In the genomic region with DNA sequence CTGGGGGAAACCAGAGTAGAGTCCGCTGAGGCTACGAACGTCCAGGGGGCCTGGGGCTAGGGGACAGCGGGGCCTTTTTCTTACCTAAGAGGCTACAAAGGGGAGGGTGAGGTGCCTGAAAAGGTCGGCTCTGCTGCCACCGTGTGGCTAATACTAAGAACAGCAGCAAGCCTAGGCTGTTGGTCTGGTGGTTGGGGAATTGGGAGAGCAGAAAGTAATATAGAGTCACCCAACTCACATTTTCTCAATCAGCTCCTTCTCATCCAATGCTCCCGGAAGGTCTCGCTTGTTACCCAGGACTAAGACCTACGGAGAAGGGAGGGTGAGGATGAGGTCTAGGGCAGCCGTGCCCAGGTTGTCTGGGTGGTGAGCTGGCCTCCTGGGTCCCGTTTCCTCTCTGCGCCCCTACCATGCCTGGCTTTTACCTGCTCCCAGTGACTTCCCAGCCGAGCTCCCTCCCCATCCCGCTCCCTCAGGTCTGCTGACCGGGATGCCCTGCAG, we compare ENCODE assay signal across 1 cellular context.
TF ChIP-seq lines count a peak whose summit lies in the region.

No MANE protein-coding gene starts in this region.

TF ChIP-seq in GM12878, 131 proteins besides CTCF, POLR2A, EP300 and RAD21:
- TF ChIP-seq, protein P1, sequence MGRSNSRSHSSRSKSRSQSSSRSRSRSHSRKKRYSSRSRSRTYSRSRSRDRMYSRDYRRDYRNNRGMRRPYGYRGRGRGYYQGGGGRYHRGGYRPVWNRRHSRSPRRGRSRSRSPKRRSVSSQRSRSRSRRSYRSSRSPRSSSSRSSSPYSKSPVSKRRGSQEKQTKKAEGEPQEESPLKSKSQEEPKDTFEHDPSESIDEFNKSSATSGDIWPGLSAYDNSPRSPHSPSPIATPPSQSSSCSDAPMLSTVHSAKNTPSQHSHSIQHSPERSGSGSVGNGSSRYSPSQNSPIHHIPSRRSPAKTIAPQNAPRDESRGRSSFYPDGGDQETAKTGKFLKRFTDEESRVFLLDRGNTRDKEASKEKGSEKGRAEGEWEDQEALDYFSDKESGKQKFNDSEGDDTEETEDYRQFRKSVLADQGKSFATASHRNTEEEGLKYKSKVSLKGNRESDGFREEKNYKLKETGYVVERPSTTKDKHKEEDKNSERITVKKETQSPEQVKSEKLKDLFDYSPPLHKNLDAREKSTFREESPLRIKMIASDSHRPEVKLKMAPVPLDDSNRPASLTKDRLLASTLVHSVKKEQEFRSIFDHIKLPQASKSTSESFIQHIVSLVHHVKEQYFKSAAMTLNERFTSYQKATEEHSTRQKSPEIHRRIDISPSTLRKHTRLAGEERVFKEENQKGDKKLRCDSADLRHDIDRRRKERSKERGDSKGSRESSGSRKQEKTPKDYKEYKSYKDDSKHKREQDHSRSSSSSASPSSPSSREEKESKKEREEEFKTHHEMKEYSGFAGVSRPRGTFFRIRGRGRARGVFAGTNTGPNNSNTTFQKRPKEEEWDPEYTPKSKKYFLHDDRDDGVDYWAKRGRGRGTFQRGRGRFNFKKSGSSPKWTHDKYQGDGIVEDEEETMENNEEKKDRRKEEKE (IDR thresholded peaks at IDR 0.05): no peak
- TF ChIP-seq CBFB (IDR thresholded peaks at IDR 0.05; ENCODE audit: low read depth) (no peak), HDAC2 (IDR thresholded peaks at IDR 0.05) (no peak), ASH2L (IDR thresholded peaks at IDR 0.05; ENCODE audit: borderline replicate concordance, low read depth) (no peak), SMARCA5 (IDR thresholded peaks at IDR 0.05) (no peak), SMC3 (IDR thresholded peaks at IDR 0.05; ENCODE audit: borderline replicate concordance, low read length) (peak; percentile 58), SPI1 (IDR thresholded peaks at IDR 0.05; ENCODE audit: borderline replicate concordance, insufficient read depth, low read depth, low read length) (no peak), BHLHE40 (IDR thresholded peaks at IDR 0.05; ENCODE audit: borderline replicate concordance in 1 of 2, low read depth in 2 of 2, low read length in 1 of 2) (0 out of 4 replicates have a peak, but pooled peaks of 1 of the 2 experiments have one; percentile 23)
- TF ChIP-seq, protein P2, sequence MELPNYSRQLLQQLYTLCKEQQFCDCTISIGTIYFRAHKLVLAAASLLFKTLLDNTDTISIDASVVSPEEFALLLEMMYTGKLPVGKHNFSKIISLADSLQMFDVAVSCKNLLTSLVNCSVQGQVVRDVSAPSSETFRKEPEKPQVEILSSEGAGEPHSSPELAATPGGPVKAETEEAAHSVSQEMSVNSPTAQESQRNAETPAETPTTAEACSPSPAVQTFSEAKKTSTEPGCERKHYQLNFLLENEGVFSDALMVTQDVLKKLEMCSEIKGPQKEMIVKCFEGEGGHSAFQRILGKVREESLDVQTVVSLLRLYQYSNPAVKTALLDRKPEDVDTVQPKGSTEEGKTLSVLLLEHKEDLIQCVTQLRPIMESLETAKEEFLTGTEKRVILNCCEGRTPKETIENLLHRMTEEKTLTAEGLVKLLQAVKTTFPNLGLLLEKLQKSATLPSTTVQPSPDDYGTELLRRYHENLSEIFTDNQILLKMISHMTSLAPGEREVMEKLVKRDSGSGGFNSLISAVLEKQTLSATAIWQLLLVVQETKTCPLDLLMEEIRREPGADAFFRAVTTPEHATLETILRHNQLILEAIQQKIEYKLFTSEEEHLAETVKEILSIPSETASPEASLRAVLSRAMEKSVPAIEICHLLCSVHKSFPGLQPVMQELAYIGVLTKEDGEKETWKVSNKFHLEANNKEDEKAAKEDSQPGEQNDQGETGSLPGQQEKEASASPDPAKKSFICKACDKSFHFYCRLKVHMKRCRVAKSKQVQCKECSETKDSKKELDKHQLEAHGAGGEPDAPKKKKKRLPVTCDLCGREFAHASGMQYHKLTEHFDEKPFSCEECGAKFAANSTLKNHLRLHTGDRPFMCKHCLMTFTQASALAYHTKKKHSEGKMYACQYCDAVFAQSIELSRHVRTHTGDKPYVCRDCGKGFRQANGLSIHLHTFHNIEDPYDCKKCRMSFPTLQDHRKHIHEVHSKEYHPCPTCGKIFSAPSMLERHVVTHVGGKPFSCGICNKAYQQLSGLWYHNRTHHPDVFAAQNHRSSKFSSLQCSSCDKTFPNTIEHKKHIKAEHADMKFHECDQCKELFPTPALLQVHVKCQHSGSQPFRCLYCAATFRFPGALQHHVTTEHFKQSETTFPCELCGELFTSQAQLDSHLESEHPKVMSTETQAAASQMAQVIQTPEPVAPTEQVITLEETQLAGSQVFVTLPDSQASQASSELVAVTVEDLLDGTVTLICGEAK (IDR thresholded peaks at IDR 0.05; ENCODE audit: borderline replicate concordance): no peak
- TF ChIP-seq, protein P3, sequence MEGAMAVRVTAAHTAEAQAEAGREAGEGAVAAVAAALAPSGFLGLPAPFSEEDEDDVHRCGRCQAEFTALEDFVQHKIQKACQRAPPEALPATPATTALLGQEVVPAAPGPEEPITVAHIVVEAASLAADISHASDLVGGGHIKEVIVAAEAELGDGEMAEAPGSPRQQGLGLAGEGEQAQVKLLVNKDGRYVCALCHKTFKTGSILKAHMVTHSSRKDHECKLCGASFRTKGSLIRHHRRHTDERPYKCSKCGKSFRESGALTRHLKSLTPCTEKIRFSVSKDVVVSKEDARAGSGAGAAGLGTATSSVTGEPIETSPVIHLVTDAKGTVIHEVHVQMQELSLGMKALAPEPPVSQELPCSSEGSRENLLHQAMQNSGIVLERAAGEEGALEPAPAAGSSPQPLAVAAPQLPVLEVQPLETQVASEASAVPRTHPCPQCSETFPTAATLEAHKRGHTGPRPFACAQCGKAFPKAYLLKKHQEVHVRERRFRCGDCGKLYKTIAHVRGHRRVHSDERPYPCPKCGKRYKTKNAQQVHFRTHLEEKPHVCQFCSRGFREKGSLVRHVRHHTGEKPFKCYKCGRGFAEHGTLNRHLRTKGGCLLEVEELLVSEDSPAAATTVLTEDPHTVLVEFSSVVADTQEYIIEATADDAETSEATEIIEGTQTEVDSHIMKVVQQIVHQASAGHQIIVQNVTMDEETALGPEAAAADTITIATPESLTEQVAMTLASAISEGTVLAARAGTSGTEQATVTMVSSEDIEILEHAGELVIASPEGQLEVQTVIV (IDR thresholded peaks at IDR 0.05; ENCODE audit: borderline replicate concordance, partially characterized antibody): no peak
